31 cellular contexts compared by ENCODE assay signal in genomic region chr19:28646629-28647028, GRCh38.
"Had no signal": no experiment of that assay in that cellular context is flagged by ENCODE, and none has a peak within 500 bp of the region (broad histone marks: within the 10 kb centered on the region; RNA-seq: fewer than 3 reads in every experiment).

No MANE protein-coding gene starts in this region.

- H3K4me1 ChIP-seq: SJCRH30 had no signal

- H3K9ac ChIP-seq: KMS-11 had no signal

- H3K4me2 ChIP-seq: KMS-11, PC-9 had no signal

- H3K4me3 ChIP-seq: PC-9, SJCRH30, SK-N-MC had no signal

- ATAC-seq: Panc1, Right ventricle myocardium inferior, SK-N-SH treated with all-trans-retinoic acid at 6 μM for 48 hours had no signal

- FAIRE-seq: RCC 7860 had no signal

- DNase-seq: Karpas-422, MM.1S, MV-4-11, NCI-H1092, NCI-H1105, NCI-H1417 treated with DMSO at 0.1 percent for 48 hours, NCI-H1436 treated with DMSO at 0.1 percent for 48 hours, NCI-H1694 treated with DMSO at 0.1 percent for 48 hours, NCI-H187 treated with DMSO at 0.1 percent for 48 hours, NCI-H2029, NCI-H2081, NCI-H2171 treated with DMSO at 0.1 percent for 48 hours, NCI-H226, NCI-H446 treated with DMSO at 0.1 percent for 48 hours, NCI-H510A, NCI-H524, NCI-H526, NCI-H69, NCI-H748 treated with DMSO at 0.1 percent for 48 hours, NCI-H82, PC-9, SHP77, SIG-M5, SJCRH30 had no signal

- H2AFZ ChIP-seq: PC-9 had no signal

- H3K27ac ChIP-seq: KMS-11, PC-9, RWPE1, SJCRH30, SK-N-MC had no signal

- H3K9me3 ChIP-seq: SJCRH30 had no signal

- H3K36me3 ChIP-seq: SJCRH30 had no signal
